ENCODE assay signal across 9 cellular contexts in genomic region chr1:224774378-224774777, GRCh38.
DNase-seq lines count a peak whose midpoint lies in the region; ATAC-seq and TF ChIP-seq lines count a peak whose summit lies in the region.
"Had no signal": no experiment of that assay in that cellular context is flagged by ENCODE, and none has a peak within 500 bp of the region (broad histone marks: within the 10 kb centered on the region; RNA-seq: fewer than 3 reads in every experiment).

No MANE protein-coding gene starts in this region.

- H3K4me1 Mint-ChIP-seq in central memory CD8-positive, alpha-beta T cell = no peaks in the 10 kb centered on the region

- H3K27me3 ChIP-seq in A673 (replicated peaks; ENCODE audit: insufficient read depth, low read depth, low read length, poor library complexity) = peaks cover 22% of the 10 kb centered on the region

- ATAC-seq in GM18517 (IDR thresholded peaks at IDR 0.05; ENCODE audit: unreplicated experiment) = peak; percentile 60
- peak; percentile 71 for ATAC-seq in HG03432 (IDR thresholded peaks at IDR 0.05; ENCODE audit: unreplicated experiment)
- ATAC-seq in central memory CD8-positive, alpha-beta T cell (replicated peaks; ENCODE audit: extremely low read depth, poor library complexity, severe bottlenecking) = no peak
- no peak for ATAC-seq in HG02970 (IDR thresholded peaks at IDR 0.05; ENCODE audit: low FRiP score, unreplicated experiment)

- DNase-seq in A673 (ENCODE audit: low spot score) (peak; percentile 14), foreskin melanocyte (no peak), SHP77 (lab: John Stamatoyannopoulos, UW) (no peak), amygdala (lab: John Stamatoyannopoulos, UW) (no peak)
- no peak for DNase-seq in central memory CD8-positive, alpha-beta T cell (ENCODE audit: low spot score in 2 of 2)
- DNase-seq: NCI-H187 treated with DMSO at 0.1 percent for 48 hours had no signal

- intact Hi-C loops in A673 (cut with micrococcal nuclease; ENCODE audit: unreplicated experiment) = no loop called here

- no peak overlapping the region for H3K27ac ChIP-seq in A673 (ENCODE audit: low read depth, low read length, poor library complexity, severe bottlenecking)

- H3K27ac Mint-ChIP-seq in central memory CD8-positive, alpha-beta T cell (ENCODE audit: low read depth) = peak overlapping the region; percentile 9

- no peaks in the 10 kb centered on the region for H3K36me3 Mint-ChIP-seq in central memory CD8-positive, alpha-beta T cell (ENCODE audit: insufficient read depth)

- CTCF ChIA-PET in A673 (lab: Charles Lee) = no interaction called here

- H3K36me3 ChIP-seq in A673 (ENCODE audit: insufficient read depth, low read length, poor library complexity, severe bottlenecking) = no peaks in the 10 kb centered on the region

- POLR2A ChIA-PET in A673 (lab: Charles Lee; ENCODE audit: low non-redundant PET) = no interaction called here

- no peaks in the 10 kb centered on the region for H3K9me3 ChIP-seq in A673 (ENCODE audit: low read depth, low read length, poor library complexity, severe bottlenecking)

- TF ChIP-seq CTCF in A673 (conservative IDR thresholded peaks at IDR 0.05; ENCODE audit: low read depth, low read length) = peak; percentile 29; the same call in 1 of the 2 replicates

- H3K4me3 ChIP-seq in A673 (ENCODE audit: low read depth, low read length, poor library complexity, severe bottlenecking) = no peak overlapping the region

- no TSS peak for BruUV-seq in A673 (replicated peaks; lab: Mats Ljungman, UMichigan)

- no peaks in the 10 kb centered on the region for H3K4me1 ChIP-seq in A673 (ENCODE audit: insufficient read depth, low read length, poor library complexity, severe bottlenecking)

- H3K27me3 Mint-ChIP-seq in central memory CD8-positive, alpha-beta T cell = peaks cover 28% of the 10 kb centered on the region

- no peak overlapping the region for H3K4me3 Mint-ChIP-seq in central memory CD8-positive, alpha-beta T cell

- no peaks in the 10 kb centered on the region for H3K9me3 Mint-ChIP-seq in central memory CD8-positive, alpha-beta T cell

Comparison
In these comparisons a context has a peak if more than half of its experiments do, and no peak if none do; other contexts are left out.
1. ATAC-seq: peak in GM18517 (single experiment) and HG03432 (single experiment); none in central memory CD8-positive, alpha-beta T cell (single experiment) and HG02970 (single experiment).